In genomic region chr12:118103231-118103600, GRCh38 we compare ENCODE assay signal across 8 cellular contexts. TPM values are rescaled to one million over a fixed set of nuclear protein-coding genes. Genes with fewer than 3 reads are reported as not detected.
DNase-seq lines count a peak whose midpoint lies in the region; ATAC-seq and TF ChIP-seq lines count a peak whose summit lies in the region.

No MANE protein-coding gene starts in this region.

- H3K9me3 ChIP-seq in A673 (ENCODE audit: low read depth, low read length, poor library complexity, severe bottlenecking) (no peaks in the 10 kb centered on the region), OCI-LY3 (ENCODE audit: insufficient read depth, low read length) (no peaks in the 10 kb centered on the region), ectodermal cell (ENCODE audit: control insufficient read depth, low read length) (no peaks in the 10 kb centered on the region), mucosa of rectum (ENCODE audit: control insufficient read depth in 2 of 2, low read length in 2 of 2) (no peaks in the 10 kb centered on the region)

- no peaks in the 10 kb centered on the region for H3K79me2 ChIP-seq in OCI-LY3 (ENCODE audit: low read length)

- H3K36me3 ChIP-seq in A673 (ENCODE audit: insufficient read depth, low read length, poor library complexity, severe bottlenecking): no peaks in the 10 kb centered on the region
- no peaks in the 10 kb centered on the region for H3K36me3 ChIP-seq in OCI-LY3 (replicated peaks; ENCODE audit: low read depth, low read length)
- H3K36me3 ChIP-seq in ectodermal cell (ENCODE audit: control insufficient read depth, insufficient read depth, low read length): no peaks in the 10 kb centered on the region
- no peaks in the 10 kb centered on the region for H3K36me3 ChIP-seq in mucosa of rectum (ENCODE audit: control insufficient read depth in 2 of 2, insufficient read depth in 2 of 2, low read length in 2 of 2)

- no TSS peak for BruUV-seq in A673 (replicated peaks; lab: Mats Ljungman, UMichigan)

- no peaks in the 10 kb centered on the region for H4K20me1 ChIP-seq in OCI-LY3 (ENCODE audit: insufficient read depth, low read length)

- intact Hi-C loops in A673 (cut with micrococcal nuclease; ENCODE audit: unreplicated experiment): loop anchor here (10.0 kb wide), 1 partner anchor 228 kb away; no protein-coding TSS in a partner anchor

- H3K4me1 ChIP-seq in A673 (ENCODE audit: insufficient read depth, low read length, poor library complexity, severe bottlenecking) (no peaks in the 10 kb centered on the region), OCI-LY3 (ENCODE audit: low read length) (0 out of 2 replicates have a peak, but pooled peaks cover 3% of the 10 kb centered on the region), ectodermal cell (ENCODE audit: control insufficient read depth, insufficient read depth, low read length) (no peaks in the 10 kb centered on the region), mucosa of rectum (ENCODE audit: control insufficient read depth in 2 of 2, insufficient read depth in 2 of 2, low read length in 2 of 2) (peaks cover 15 to 26% of the 10 kb centered on the region in 2 donors)

- CTCF ChIA-PET in A673 (lab: Charles Lee): no interaction called here

- H3K27ac ChIP-seq in A673 (ENCODE audit: low read depth, low read length, poor library complexity, severe bottlenecking) (peak overlapping the region; percentile 37), OCI-LY3 (ENCODE audit: low read length) (no peak overlapping the region), ectodermal cell (ENCODE audit: insufficient read depth, low read depth, low read length, poor library complexity, severe bottlenecking) (no peak overlapping the region), mucosa of rectum (ENCODE audit: low read depth in 2 of 2, low read length in 2 of 2) (peak overlapping the region; percentile 90 to 93)

- peak overlapping the region; percentile 98 for H3K4me2 ChIP-seq in OCI-LY3 (ENCODE audit: low read length)

- DNase-seq in A673 (ENCODE audit: low spot score) (peak; percentile 32), cerebellar nuclear complex (lab: John Stamatoyannopoulos, UW) (no peak), COR-L47 (lab: John Stamatoyannopoulos, UW) (no peak)

- peak overlapping the region; percentile 84; the same call in 1 of the 2 replicates for H2AFZ ChIP-seq in OCI-LY3 (ENCODE audit: low read depth, low read length)

- WGBS in ectodermal cell, 2 experiments: 0% methylated on average over 30 of the region's 30 CpGs

- POLR2A ChIA-PET in A673 (lab: Charles Lee; ENCODE audit: low non-redundant PET): no interaction called here

- H3K27me3 ChIP-seq in A673 (replicated peaks; ENCODE audit: insufficient read depth, low read depth, low read length, poor library complexity): no peaks in the 10 kb centered on the region
- peaks cover 7% of the 10 kb centered on the region; the same call in 1 of the 2 replicates for H3K27me3 ChIP-seq in OCI-LY3 (ENCODE audit: low read depth, low read length)
- peaks cover 11% of the 10 kb centered on the region for H3K27me3 ChIP-seq in ectodermal cell (ENCODE audit: control insufficient read depth, insufficient read depth, low read length, poor library complexity, severe bottlenecking)
- H3K27me3 ChIP-seq in mucosa of rectum (ENCODE audit: control insufficient read depth in 2 of 2, insufficient read depth in 2 of 2, low read length in 2 of 2): no peaks in the 10 kb centered on the region

- H3K9ac ChIP-seq in OCI-LY3 (ENCODE audit: low read length) (peak overlapping the region; percentile 68), mucosa of rectum (ENCODE audit: low read depth in 1 of 2, low read length in 2 of 2) (peak overlapping the region; percentile 80 to 83)

- TF ChIP-seq CTCF in A673 (conservative IDR thresholded peaks at IDR 0.05; ENCODE audit: low read depth, low read length) (no peak), OCI-LY3 (IDR thresholded peaks at IDR 0.05; ENCODE audit: low read depth, low read length) (no peak)

- ATAC-seq in GM18511 (IDR thresholded peaks at IDR 0.05; ENCODE audit: unreplicated experiment): peak; percentile 15
- ATAC-seq in HG03095 (IDR thresholded peaks at IDR 0.05; ENCODE audit: unreplicated experiment): no peak

- H3K4me3 ChIP-seq in A673 (ENCODE audit: low read depth, low read length, poor library complexity, severe bottlenecking) (peak overlapping the region; percentile 77), OCI-LY3 (ENCODE audit: low read length) (peak overlapping the region; percentile 86), ectodermal cell (ENCODE audit: insufficient read depth, low read depth, low read length) (peak overlapping the region; percentile 76), mucosa of rectum (ENCODE audit: low read length in 2 of 2) (peak overlapping the region; percentile 72 to 81)

RNA-seq across cellular contexts. Expression of gene VSIG10, which starts 0.6 kb away (rescaled TPM):
- 7.7 and 9.9 TPM in 2 replicates for total RNA-seq in A673 (2021)
- polyA plus RNA-seq in ectodermal cell (2013, experiment 1 of 4): 17.5 TPM
- polyA plus RNA-seq in ectodermal cell (2013, experiment 2 of 4): 21.9 TPM
- 14.0 TPM for polyA plus RNA-seq in ectodermal cell (2013, experiment 3 of 4)
- 17.9 TPM for polyA plus RNA-seq in ectodermal cell (2013, experiment 4 of 4)

RNA-seq across cellular contexts. Expression of gene PEBP1, which starts 32.7 kb away (rescaled TPM):
- 312 TPM in 2 replicates for total RNA-seq in A673 (2021)
- polyA plus RNA-seq in ectodermal cell (2013, experiment 1 of 4): 297 TPM
- 264 TPM for polyA plus RNA-seq in ectodermal cell (2013, experiment 2 of 4)
- 194 TPM for polyA plus RNA-seq in ectodermal cell (2013, experiment 3 of 4)
- polyA plus RNA-seq in ectodermal cell (2013, experiment 4 of 4): 215 TPM

RNA-seq across cellular contexts. Expression of gene WSB2, which starts 42.2 kb away (rescaled TPM):
- 97.9 and 122 TPM in 2 replicates for total RNA-seq in A673 (2021)
- 27.5 TPM for polyA plus RNA-seq in ectodermal cell (2013, experiment 1 of 4)
- polyA plus RNA-seq in ectodermal cell (2013, experiment 2 of 4): 25.3 TPM
- 21.5 TPM for polyA plus RNA-seq in ectodermal cell (2013, experiment 3 of 4)
- polyA plus RNA-seq in ectodermal cell (2013, experiment 4 of 4): 22.9 TPM

Comparison
In these comparisons a context has a peak if more than half of its experiments do, and no peak if none do; other contexts are left out.
1. H3K27ac ChIP-seq: peak in A673 (single experiment) and mucosa of rectum (2 of 2); none in OCI-LY3 (single experiment) and ectodermal cell (single experiment).
2. Peak in every context shown above with its lines, with median percentiles within 50 percentile points of each other: H3K4me3 ChIP-seq.